In genomic region chr11:1694064-1694845, GRCh38 we compare ENCODE assay signal across 1 cellular context.
A peak's percentile ranks its signal among the peaks of the same experiment; 100 is the strongest.
TF ChIP-seq lines count a peak whose summit lies in the region.

No MANE protein-coding gene starts in this region.

TF ChIP-seq in GM12878, 131 proteins besides CTCF, POLR2A, EP300 and RAD21 (continued from another document and continues in another):
- no peak for TF ChIP-seq ZBTB40 (IDR thresholded peaks at IDR 0.05; ENCODE audit: borderline replicate concordance)
- no peak for TF ChIP-seq POLR2AphosphoS5 (IDR thresholded peaks at IDR 0.05; ENCODE audit: low read length)
- TF ChIP-seq ZNF384 (IDR thresholded peaks at IDR 0.05; ENCODE audit: borderline replicate concordance, low read depth, low read length), result no peak
- no peak for TF ChIP-seq POU2F2 (IDR thresholded peaks at IDR 0.05; ENCODE audit: borderline replicate concordance, low read depth, low read length)
- no peak for TF ChIP-seq NBN (IDR thresholded peaks at IDR 0.05)
- peak; percentile 80 for TF ChIP-seq NR2F1 (conservative IDR thresholded peaks at IDR 0.05)
- TF ChIP-seq CREB1 (IDR thresholded peaks at IDR 0.05; ENCODE audit: low read depth), result no peak
- TF ChIP-seq SMC3 (IDR thresholded peaks at IDR 0.05; ENCODE audit: borderline replicate concordance, low read length), result peak; percentile 90
- TF ChIP-seq USF1 (IDR thresholded peaks at IDR 0.05; ENCODE audit: borderline replicate concordance, extremely low read length, insufficient read depth, low read depth, low read length), result no peak
- no peak for TF ChIP-seq ESRRA (IDR thresholded peaks at IDR 0.05; ENCODE audit: low read length)
- TF ChIP-seq FOS (IDR thresholded peaks at IDR 0.05; ENCODE audit: borderline replicate concordance, extremely low read depth, insufficient read length), result no peak
- TF ChIP-seq RBBP5 (conservative IDR thresholded peaks at IDR 0.05), result no peak
- TF ChIP-seq BACH1 (IDR thresholded peaks at IDR 0.05; ENCODE audit: borderline replicate concordance), result no peak
- TF ChIP-seq STAT1 (conservative IDR thresholded peaks at IDR 0.05), result no peak
- no peak for TF ChIP-seq PAX5 (IDR thresholded peaks at IDR 0.05; ENCODE audit: borderline replicate concordance, low read depth, low read length)
- 0 out of 4 replicates have a peak, but pooled peaks of 1 of the 2 experiments have one; percentile 36 for TF ChIP-seq BHLHE40 (IDR thresholded peaks at IDR 0.05; ENCODE audit: borderline replicate concordance in 1 of 2, low read depth in 2 of 2, low read length in 1 of 2)
- TF ChIP-seq RB1 (IDR thresholded peaks at IDR 0.05; ENCODE audit: borderline replicate concordance), result peak; percentile 51; the same call in 1 of the 2 replicates
- TF ChIP-seq KLF5 (IDR thresholded peaks at IDR 0.05; ENCODE audit: partially characterized antibody), result no peak
- TF ChIP-seq, protein P1, sequence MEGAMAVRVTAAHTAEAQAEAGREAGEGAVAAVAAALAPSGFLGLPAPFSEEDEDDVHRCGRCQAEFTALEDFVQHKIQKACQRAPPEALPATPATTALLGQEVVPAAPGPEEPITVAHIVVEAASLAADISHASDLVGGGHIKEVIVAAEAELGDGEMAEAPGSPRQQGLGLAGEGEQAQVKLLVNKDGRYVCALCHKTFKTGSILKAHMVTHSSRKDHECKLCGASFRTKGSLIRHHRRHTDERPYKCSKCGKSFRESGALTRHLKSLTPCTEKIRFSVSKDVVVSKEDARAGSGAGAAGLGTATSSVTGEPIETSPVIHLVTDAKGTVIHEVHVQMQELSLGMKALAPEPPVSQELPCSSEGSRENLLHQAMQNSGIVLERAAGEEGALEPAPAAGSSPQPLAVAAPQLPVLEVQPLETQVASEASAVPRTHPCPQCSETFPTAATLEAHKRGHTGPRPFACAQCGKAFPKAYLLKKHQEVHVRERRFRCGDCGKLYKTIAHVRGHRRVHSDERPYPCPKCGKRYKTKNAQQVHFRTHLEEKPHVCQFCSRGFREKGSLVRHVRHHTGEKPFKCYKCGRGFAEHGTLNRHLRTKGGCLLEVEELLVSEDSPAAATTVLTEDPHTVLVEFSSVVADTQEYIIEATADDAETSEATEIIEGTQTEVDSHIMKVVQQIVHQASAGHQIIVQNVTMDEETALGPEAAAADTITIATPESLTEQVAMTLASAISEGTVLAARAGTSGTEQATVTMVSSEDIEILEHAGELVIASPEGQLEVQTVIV (IDR thresholded peaks at IDR 0.05; ENCODE audit: borderline replicate concordance, partially characterized antibody), result no peak
- no peak for TF ChIP-seq EED (IDR thresholded peaks at IDR 0.05; ENCODE audit: low read depth)
- TF ChIP-seq YY1 (IDR thresholded peaks at IDR 0.05; ENCODE audit: low read depth, low read length), result peak; percentile 69
- TF ChIP-seq SREBF1 (IDR thresholded peaks at IDR 0.05; ENCODE audit: low read length), result no peak
- no peak for TF ChIP-seq ZBTB33 (IDR thresholded peaks at IDR 0.05)
- no peak for TF ChIP-seq POLR2AphosphoS2 (IDR thresholded peaks at IDR 0.05; ENCODE audit: low read depth, low read length)
- TF ChIP-seq TCF7 (IDR thresholded peaks at IDR 0.05; ENCODE audit: borderline replicate concordance), result no peak
- no peak for TF ChIP-seq HDGF (IDR thresholded peaks at IDR 0.05)
- TF ChIP-seq PML (IDR thresholded peaks at IDR 0.05; ENCODE audit: low read length), result no peak
- TF ChIP-seq JUNB (IDR thresholded peaks at IDR 0.05), result no peak
- TF ChIP-seq IRF5 (IDR thresholded peaks at IDR 0.05; ENCODE audit: borderline replicate concordance), result no peak
- TF ChIP-seq, protein P2, sequence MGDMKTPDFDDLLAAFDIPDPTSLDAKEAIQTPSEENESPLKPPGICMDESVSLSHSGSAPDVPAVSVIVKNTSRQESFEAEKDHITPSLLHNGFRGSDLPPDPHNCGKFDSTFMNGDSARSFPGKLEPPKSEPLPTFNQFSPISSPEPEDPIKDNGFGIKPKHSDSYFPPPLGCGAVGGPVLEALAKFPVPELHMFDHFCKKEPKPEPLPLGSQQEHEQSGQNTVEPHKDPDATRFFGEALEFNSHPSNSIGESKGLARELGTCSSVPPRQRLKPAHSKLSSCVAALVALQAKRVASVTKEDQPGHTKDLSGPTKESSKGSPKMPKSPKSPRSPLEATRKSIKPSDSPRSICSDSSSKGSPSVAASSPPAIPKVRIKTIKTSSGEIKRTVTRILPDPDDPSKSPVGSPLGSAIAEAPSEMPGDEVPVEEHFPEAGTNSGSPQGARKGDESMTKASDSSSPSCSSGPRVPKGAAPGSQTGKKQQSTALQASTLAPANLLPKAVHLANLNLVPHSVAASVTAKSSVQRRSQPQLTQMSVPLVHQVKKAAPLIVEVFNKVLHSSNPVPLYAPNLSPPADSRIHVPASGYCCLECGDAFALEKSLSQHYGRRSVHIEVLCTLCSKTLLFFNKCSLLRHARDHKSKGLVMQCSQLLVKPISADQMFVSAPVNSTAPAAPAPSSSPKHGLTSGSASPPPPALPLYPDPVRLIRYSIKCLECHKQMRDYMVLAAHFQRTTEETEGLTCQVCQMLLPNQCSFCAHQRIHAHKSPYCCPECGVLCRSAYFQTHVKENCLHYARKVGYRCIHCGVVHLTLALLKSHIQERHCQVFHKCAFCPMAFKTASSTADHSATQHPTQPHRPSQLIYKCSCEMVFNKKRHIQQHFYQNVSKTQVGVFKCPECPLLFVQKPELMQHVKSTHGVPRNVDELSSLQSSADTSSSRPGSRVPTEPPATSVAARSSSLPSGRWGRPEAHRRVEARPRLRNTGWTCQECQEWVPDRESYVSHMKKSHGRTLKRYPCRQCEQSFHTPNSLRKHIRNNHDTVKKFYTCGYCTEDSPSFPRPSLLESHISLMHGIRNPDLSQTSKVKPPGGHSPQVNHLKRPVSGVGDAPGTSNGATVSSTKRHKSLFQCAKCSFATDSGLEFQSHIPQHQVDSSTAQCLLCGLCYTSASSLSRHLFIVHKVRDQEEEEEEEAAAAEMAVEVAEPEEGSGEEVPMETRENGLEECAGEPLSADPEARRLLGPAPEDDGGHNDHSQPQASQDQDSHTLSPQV (IDR thresholded peaks at IDR 0.05), result no peak
- TF ChIP-seq CUX1 (IDR thresholded peaks at IDR 0.05; ENCODE audit: insufficient replicate concordance, low read depth, low read length), result no peak
- no peak for TF ChIP-seq CBX5 (IDR thresholded peaks at IDR 0.05; ENCODE audit: low read depth)
- TF ChIP-seq TCF3 (IDR thresholded peaks at IDR 0.05; ENCODE audit: borderline replicate concordance, insufficient read depth, low read depth, low read length), result no peak
- TF ChIP-seq DPF2 (IDR thresholded peaks at IDR 0.05), result no peak
- 0 out of 2 replicates have a peak, but pooled peaks have one; percentile 22 for TF ChIP-seq RUNX3 (IDR thresholded peaks at IDR 0.05; ENCODE audit: low read length)
